Comparison of ENCODE assay signal across 21 cellular contexts in genomic region chr5:117681855-117682254, GRCh38.
DNase-seq lines count a peak whose midpoint lies in the region; TF ChIP-seq lines count a peak whose summit lies in the region.
"Had no signal": no experiment of that assay in that cellular context is flagged by ENCODE, and none has a peak within 500 bp of the region (broad histone marks: within the 10 kb centered on the region; RNA-seq: fewer than 3 reads in every experiment).

No MANE protein-coding gene starts in this region.

- TF ChIP-seq CTCF in KMS-11 (conservative IDR thresholded peaks at IDR 0.05; ENCODE audit: low read depth, low read length) (no peak), mesothelial cell of epicardium (IDR thresholded peaks at IDR 0.05; ENCODE audit: unreplicated experiment) (no peak), WERI-Rb-1 (IDR thresholded peaks at IDR 0.05; ENCODE audit: low read depth, low read length) (no peak)

- H4K20me1 ChIP-seq in KMS-11 (ENCODE audit: insufficient read depth): no peaks in the 10 kb centered on the region

- no peaks in the 10 kb centered on the region for H3K9me3 ChIP-seq in WERI-Rb-1 (ENCODE audit: severe bottlenecking)

- H3K4me3 Mint-ChIP-seq in mesothelial cell of epicardium: no peak overlapping the region
- H3K4me3 Mint-ChIP-seq: CD8-positive, alpha-beta T cell; IgD-negative memory B cell; T-helper 1 cell treated with Interleukin-12 subunit alpha and Interleukin-12 subunit beta and Interleukin-4 antibody, amounts not matched to agents 30 μg/mL and 1 μg/mL, for 36 hours had no signal

- peaks cover 21% of the 10 kb centered on the region for H3K4me1 ChIP-seq in KMS-11 (ENCODE audit: low read depth, poor library complexity, severe bottlenecking)

- H3K27ac Mint-ChIP-seq in mesothelial cell of epicardium: peak overlapping the region; percentile 23
- H3K27ac Mint-ChIP-seq: CD8-positive, alpha-beta T cell; IgD-negative memory B cell; T-helper 1 cell treated with Interleukin-12 subunit alpha and Interleukin-12 subunit beta and Interleukin-4 antibody, amounts not matched to agents 30 μg/mL and 1 μg/mL, for 36 hours had no signal

- H3K27me3 ChIP-seq in KMS-11 (ENCODE audit: insufficient read depth, low read depth): no peaks in the 10 kb centered on the region
- H3K27me3 ChIP-seq in WERI-Rb-1 (ENCODE audit: insufficient read depth, low read depth, severe bottlenecking): no peaks in the 10 kb centered on the region

- no peaks in the 10 kb centered on the region for H3K36me3 ChIP-seq in KMS-11 (ENCODE audit: insufficient read depth)
- no peaks in the 10 kb centered on the region for H3K36me3 ChIP-seq in WERI-Rb-1

- peaks cover 23% of the 10 kb centered on the region for H3K4me1 Mint-ChIP-seq in mesothelial cell of epicardium

- H3K36me3 Mint-ChIP-seq in mesothelial cell of epicardium: no peaks in the 10 kb centered on the region
- H3K36me3 Mint-ChIP-seq: CD8-positive, alpha-beta T cell; IgD-negative memory B cell had no signal

- H3K9ac ChIP-seq in KMS-11: no peak overlapping the region

- H3K4me2 ChIP-seq in KMS-11: peak overlapping the region; percentile 36

- H3K4me3 ChIP-seq in KMS-11 (IDR thresholded peaks at IDR 0.05; ENCODE audit: insufficient read depth, low read depth, low read length) (no peak overlapping the region), WERI-Rb-1 (ENCODE audit: low read depth, low read length) (no peak overlapping the region)

- no peaks in the 10 kb centered on the region for H3K9me3 Mint-ChIP-seq in mesothelial cell of epicardium
- H3K9me3 Mint-ChIP-seq: T-helper 1 cell treated with Interleukin-12 subunit alpha and Interleukin-12 subunit beta and Interleukin-4 antibody, amounts not matched to agents 30 μg/mL and 1 μg/mL, for 36 hours had no signal

- no peaks in the 10 kb centered on the region for H3K79me2 ChIP-seq in KMS-11 (ENCODE audit: insufficient read depth, low read depth)

- no peak overlapping the region for H2AFZ ChIP-seq in KMS-11 (ENCODE audit: low read depth)

- no peak overlapping the region for H3K27ac ChIP-seq in KMS-11
- no peak overlapping the region for H3K27ac ChIP-seq in WERI-Rb-1

- H3K27me3 Mint-ChIP-seq in mesothelial cell of epicardium (ENCODE audit: low read depth): no peaks in the 10 kb centered on the region

- DNase-seq in EH (ENCODE audit: low read depth) (peak; percentile 23), RPMI8226 (peak; percentile 62), mesothelial cell of epicardium (ENCODE audit: low spot score in 2 of 2, unreplicated experiment in 2 of 2) (no peak), HPDE6-E6E7 (ENCODE audit: extremely low spot score) (no peak), WERI-Rb-1 (no peak), hepatic stellate cell (ENCODE audit: low spot score) (no peak)
- DNase-seq: 8988T; AML-193; C1 segment of cervical spinal cord; CD8-positive, alpha-beta T cell; DMS153; GDM1; Karpas-422; NCI-H1417; NCI-H187 treated with DMSO at 0.1 percent for 48 hours; NCI-H510A; NCI-H748 treated with DMSO at 0.1 percent for 48 hours; NK-92 treated with Interleukin-12 subunit alpha and Interleukin-12 subunit beta, amount 100 ng/mL, for 24 hours had no signal

Comparison
In these comparisons a context has a peak if more than half of its experiments do, and no peak if none do; other contexts are left out.
1. DNase-seq: peak in EH (single experiment) and RPMI8226 (single experiment); none in mesothelial cell of epicardium (0 of 2), HPDE6-E6E7 (single experiment), WERI-Rb-1 (single experiment) and hepatic stellate cell (single experiment).